In the genomic region with DNA sequence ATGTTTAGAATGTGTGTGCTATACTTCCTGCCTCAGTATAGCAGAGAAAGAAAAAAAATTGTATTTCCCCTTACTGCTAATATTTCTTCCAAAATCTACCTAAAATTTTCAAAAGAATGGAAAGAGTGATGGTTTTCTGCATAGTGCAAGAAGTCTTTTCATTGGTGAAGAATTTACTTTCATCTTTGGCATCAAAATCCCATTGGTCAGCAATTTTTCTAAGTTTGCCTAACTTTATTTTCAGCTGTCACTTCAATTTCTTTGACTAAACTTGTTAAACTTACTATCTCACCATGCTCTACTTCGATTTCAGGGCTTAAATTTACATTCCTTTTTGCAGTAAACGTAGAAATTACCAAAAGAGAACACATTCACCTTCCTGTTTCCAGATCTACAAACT, we compare ENCODE assay signal across 9 cellular contexts. TPM values are rescaled to one million over a fixed set of nuclear protein-coding genes. Genes with fewer than 3 reads are reported as not detected.
"Had no signal": no experiment of that assay in that cellular context is flagged by ENCODE, and none has a peak within 500 bp of the region (broad histone marks: within the 10 kb centered on the region; RNA-seq: fewer than 3 reads in every experiment).

No MANE protein-coding gene starts in this region.

- DNase-seq: H9, HCEC 1CT, KBM-7 had no signal

- FAIRE-seq: H1, H54, HTR-8/SVneo had no signal

- H3K4me3 ChIP-seq: GM23338 had no signal

- H2AFZ ChIP-seq: GM23338 had no signal

- ATAC-seq: GM23338 had no signal

- H3K9ac ChIP-seq: KMS-11 had no signal

- H3K4me2 ChIP-seq: GM23338, KMS-11 had no signal

- H3K27ac ChIP-seq: KMS-11 had no signal

RNA-seq across cellular contexts. Expression of a gene that starts 44.5 kb away (rescaled TPM):
- total RNA-seq: GM23338, H1, HT-29 had no signal
- polyA plus RNA-seq: H1 had no signal

RNA-seq across cellular contexts. Expression of a gene that starts 59.6 kb away (rescaled TPM):
- total RNA-seq: GM23338, H1, H9, HT-29 had no signal
- polyA plus RNA-seq: GM23338, H1 had no signal
